ENCODE assay signal across 17 cellular contexts in the genomic region with DNA sequence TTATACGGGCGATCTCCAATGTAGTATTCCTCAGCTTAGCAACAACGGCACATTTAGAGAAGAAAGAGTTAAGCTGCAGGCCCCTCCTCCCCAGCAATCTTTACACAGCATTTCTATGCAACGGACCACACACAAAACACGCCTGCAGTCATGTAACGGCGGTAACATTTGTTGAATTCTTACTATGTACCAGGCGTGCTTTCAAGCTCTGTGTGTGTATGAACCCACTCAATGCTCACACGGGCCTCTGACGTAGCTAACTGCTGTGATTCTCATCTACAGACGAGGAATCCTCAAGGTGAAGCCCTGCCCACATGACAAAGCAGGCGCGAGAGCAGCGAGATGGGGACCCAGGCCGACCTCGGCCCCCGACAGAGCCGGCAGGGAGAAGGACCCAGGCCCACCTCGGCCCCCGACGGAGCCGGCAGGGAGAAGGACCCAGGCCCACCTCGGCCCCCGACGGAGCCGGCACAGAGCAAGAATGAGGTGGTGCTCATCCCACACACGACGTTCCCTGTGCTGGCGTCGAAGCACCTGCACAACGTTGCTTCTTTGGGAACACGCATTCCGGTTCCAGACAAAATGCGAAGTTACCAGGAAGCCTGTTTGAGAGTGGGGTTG.
"Had no signal": no experiment of that assay in that cellular context is flagged by ENCODE, and none has a peak within 500 bp of the region (broad histone marks: within the 10 kb centered on the region; RNA-seq: fewer than 3 reads in every experiment).

No MANE protein-coding gene starts in this region.

- H3K4me3 Mint-ChIP-seq: endodermal cell; naive B cell; nephron progenitor cell; stimulated activated memory B cell treated with anti-CD40 and anti-IgM and Interleukin-4, amounts not matched to agents 10 μg/mL and 1 μg/mL and 100 μg/mL, for 72 hours; stimulated activated naive CD8-positive, alpha-beta T cell treated with anti-CD3 and anti-CD28 coated beads, Interleukin-15, Interleukin-2, amounts not matched to agents 100 ng/mL and 50 ng/mL, for 24 hours had no signal

- H3K4me1 Mint-ChIP-seq: naive B cell; stimulated activated memory B cell treated with anti-CD40 and anti-IgM and Interleukin-4, amounts not matched to agents 10 μg/mL and 1 μg/mL and 100 μg/mL, for 72 hours had no signal

- H3K4me1 ChIP-seq: foreskin keratinocyte had no signal

- H3K27me3 ChIP-seq: foreskin keratinocyte, transverse colon had no signal

- DNase-seq: effector CD4-positive, alpha-beta T cell; endodermal cell; erythroblast; foreskin keratinocyte; hippocampal formation; left ventricle myocardium superior; mesendoderm; naive B cell; nephron progenitor cell; stimulated activated CD4-positive, alpha-beta T cell treated with anti-CD3 and anti-CD28 coated beads, Interleukin-4, amount 100 ng/mL, for 24 hours; transverse colon had no signal

- H3K27me3 Mint-ChIP-seq: naive B cell; stimulated activated memory B cell treated with anti-CD40 and anti-IgM and Interleukin-4, amounts not matched to agents 10 μg/mL and 1 μg/mL and 100 μg/mL, for 72 hours had no signal

- H3K4me2 ChIP-seq: smooth muscle cell had no signal

- H3K9me3 Mint-ChIP-seq: naive B cell; nephron progenitor cell; stimulated activated naive CD8-positive, alpha-beta T cell treated with anti-CD3 and anti-CD28 coated beads, Interleukin-15, Interleukin-2, amounts not matched to agents 100 ng/mL and 50 ng/mL, for 24 hours had no signal

- H3K27ac ChIP-seq: foreskin keratinocyte, transverse colon had no signal

- H3K9me3 ChIP-seq: transverse colon had no signal

- H3K36me3 ChIP-seq: transverse colon had no signal

- H3K4me3 ChIP-seq: coronary artery, smooth muscle cell, transverse colon had no signal

- H3K27ac Mint-ChIP-seq: endodermal cell; stimulated activated memory B cell treated with anti-CD40 and anti-IgM and Interleukin-4, amounts not matched to agents 10 μg/mL and 1 μg/mL and 100 μg/mL, for 72 hours; stimulated activated naive CD8-positive, alpha-beta T cell treated with anti-CD3 and anti-CD28 coated beads, Interleukin-15, Interleukin-2, amounts not matched to agents 100 ng/mL and 50 ng/mL, for 24 hours had no signal

- ATAC-seq: foreskin keratinocyte; left colon; left ventricle myocardium superior; right cardiac atrium; stimulated activated memory B cell treated with anti-CD40 and anti-IgM and Interleukin-4, amounts not matched to agents 10 μg/mL and 1 μg/mL and 100 μg/mL, for 72 hours had no signal
